ENCODE assay signal across 1 cellular context in the genomic region with DNA sequence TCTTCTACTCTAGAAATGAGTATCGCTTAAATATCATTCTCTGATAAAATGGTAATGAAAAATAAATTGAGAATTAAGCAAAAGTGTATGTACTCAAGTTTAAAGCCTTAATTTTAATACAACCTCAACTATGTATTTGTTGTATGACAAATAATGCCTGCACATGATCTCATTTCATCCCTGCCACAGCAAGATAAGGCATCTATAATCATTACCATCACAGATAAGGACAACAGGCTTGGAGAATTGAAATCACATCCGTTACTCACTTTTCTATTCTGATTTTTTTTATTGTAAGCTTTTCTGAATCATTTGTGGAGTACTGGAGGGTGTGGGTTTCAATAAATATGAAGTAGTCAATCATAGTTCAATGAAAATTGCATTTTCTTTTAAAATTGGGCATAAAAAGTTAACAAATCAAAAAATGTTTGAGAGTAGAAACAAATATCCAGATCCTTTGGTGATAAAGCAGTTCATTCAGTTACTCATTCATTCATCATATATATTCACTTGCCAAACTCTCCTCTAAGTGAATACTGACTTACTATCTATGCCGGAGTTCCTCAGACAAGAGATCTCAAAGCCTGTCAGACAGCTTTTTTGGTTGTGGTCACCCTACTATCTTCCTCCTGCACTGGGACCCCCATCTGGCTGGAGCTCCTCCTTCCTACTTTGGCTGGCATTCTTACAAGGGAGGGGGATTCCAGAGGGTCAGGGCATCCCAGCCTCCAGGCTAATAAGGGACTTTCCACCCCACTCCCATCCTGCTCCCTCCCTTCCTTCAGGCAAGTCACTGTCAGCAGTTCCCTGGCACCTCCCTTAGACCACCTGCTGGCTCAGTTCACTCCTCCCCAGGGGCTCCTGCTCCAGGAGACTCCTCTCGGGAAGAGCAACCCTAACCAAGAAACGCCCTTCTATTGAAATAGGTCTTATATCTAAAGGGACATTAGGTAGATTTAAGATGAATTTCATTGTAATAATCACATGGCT.
TF ChIP-seq lines count a peak whose summit lies in the region.

No MANE protein-coding gene starts in this region.

TF ChIP-seq in HEK293T, 16 proteins besides CTCF, POLR2A, EP300 and RAD21 (continued from another document):
- TF ChIP-seq, protein P1, sequence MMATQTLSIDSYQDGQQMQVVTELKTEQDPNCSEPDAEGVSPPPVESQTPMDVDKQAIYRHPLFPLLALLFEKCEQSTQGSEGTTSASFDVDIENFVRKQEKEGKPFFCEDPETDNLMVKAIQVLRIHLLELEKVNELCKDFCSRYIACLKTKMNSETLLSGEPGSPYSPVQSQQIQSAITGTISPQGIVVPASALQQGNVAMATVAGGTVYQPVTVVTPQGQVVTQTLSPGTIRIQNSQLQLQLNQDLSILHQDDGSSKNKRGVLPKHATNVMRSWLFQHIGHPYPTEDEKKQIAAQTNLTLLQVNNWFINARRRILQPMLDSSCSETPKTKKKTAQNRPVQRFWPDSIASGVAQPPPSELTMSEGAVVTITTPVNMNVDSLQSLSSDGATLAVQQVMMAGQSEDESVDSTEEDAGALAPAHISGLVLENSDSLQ (IDR thresholded peaks at IDR 0.05) = no peak
- no peak for TF ChIP-seq ARNT (IDR thresholded peaks at IDR 0.05)
- no peak for TF ChIP-seq SUZ12 (IDR thresholded peaks at IDR 0.05)
- TF ChIP-seq FOXA1 (IDR thresholded peaks at IDR 0.05) = no peak
